8 cellular contexts compared by ENCODE assay signal in the genomic region with DNA sequence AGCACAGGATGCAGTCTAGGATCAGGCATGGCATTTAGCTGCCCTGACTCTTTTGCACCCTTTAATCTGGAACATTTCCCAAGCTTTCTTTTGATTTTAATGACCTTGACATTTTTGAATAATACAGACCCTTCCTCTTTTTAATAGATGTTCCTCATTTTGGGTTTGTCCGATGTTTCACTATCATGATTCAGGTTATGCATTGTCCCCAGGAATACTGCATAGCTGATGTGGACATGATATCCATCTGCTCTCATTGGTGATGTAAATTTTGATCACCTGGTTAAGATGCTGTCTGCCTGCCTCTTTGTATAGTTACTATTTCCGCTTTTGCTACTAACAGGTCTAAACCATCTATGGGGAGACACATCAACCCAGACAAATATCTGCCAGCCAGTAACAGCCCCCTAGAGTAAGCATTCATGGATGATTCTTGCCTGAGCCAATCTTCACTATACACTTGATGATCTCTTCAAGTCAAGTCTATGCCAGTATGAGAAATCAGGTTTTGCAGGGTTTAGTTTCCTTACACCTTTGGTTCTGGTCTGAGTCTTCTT. TPM values are rescaled to one million over a fixed set of nuclear protein-coding genes. Genes with fewer than 3 reads are reported as not detected.
DNase-seq lines count a peak whose midpoint lies in the region; ATAC-seq and TF ChIP-seq lines count a peak whose summit lies in the region.

No MANE protein-coding gene starts in this region.

- no peak for TF ChIP-seq EP300 in upper lobe of left lung (IDR thresholded peaks at IDR 0.05)

- H3K27me3 Mint-ChIP-seq in activated CD8-positive, alpha-beta memory T cell treated with anti-CD3 and anti-CD28 coated beads, Interleukin-2, amount 10 ng/mL, durations not matched to agents 7 days and 5 days: no peaks in the 10 kb centered on the region

- no peak for DNase-seq in activated CD8-positive, alpha-beta memory T cell treated with anti-CD3 and anti-CD28 coated beads, Interleukin-2, amount 10 ng/mL, durations not matched to agents 7 days and 5 days
- DNase-seq in activated CD8-positive, alpha-beta memory T cell treated with anti-CD3 and anti-CD28 coated beads for 24 hours: no peak
- DNase-seq in PC-3: no peak
- DNase-seq in upper lobe of left lung: no peak
- DNase-seq in dedifferentiated amniotic fluid mesenchymal stem cell (ENCODE audit: extremely low spot score): no peak
- no peak for DNase-seq in left colon

- H3K4me1 ChIP-seq in PC-3 (ENCODE audit: insufficient read depth, low read length) (peaks cover 15% of the 10 kb centered on the region), upper lobe of left lung (peaks cover 5 to 18% (median 13%) of the 10 kb centered on the region in 4 donors)

- H3K27ac ChIP-seq in PC-3 (ENCODE audit: low read length): no peak overlapping the region
- peak overlapping the region; percentile 95 to 99 (median 96) for H3K27ac ChIP-seq in upper lobe of left lung

- H3K4me1 Mint-ChIP-seq in activated CD8-positive, alpha-beta memory T cell treated with anti-CD3 and anti-CD28 coated beads, Interleukin-2, amount 10 ng/mL, durations not matched to agents 7 days and 5 days: peaks cover 33% of the 10 kb centered on the region

- H3K27me3 ChIP-seq in PC-3 (ENCODE audit: low read length) (no peaks in the 10 kb centered on the region), upper lobe of left lung (no peaks in the 10 kb centered on the region)

- no peaks in the 10 kb centered on the region for H3F3A ChIP-seq in PC-3 (ENCODE audit: low read length, unreplicated experiment)

- POLR2A ChIA-PET in PC-3 (lab: Charles Lee; ENCODE audit: unreplicated experiment): no interaction called here

- H3K4me2 ChIP-seq in PC-3 (ENCODE audit: low read length): peak overlapping the region; percentile 98

- TF ChIP-seq CTCF in PC-3 (conservative IDR thresholded peaks at IDR 0.05; ENCODE audit: low read depth, low read length): no peak
- TF ChIP-seq CTCF in upper lobe of left lung (IDR thresholded peaks at IDR 0.05): no peak

- ATAC-seq in activated CD8-positive, alpha-beta memory T cell treated with anti-CD3 and anti-CD28 coated beads, Interleukin-2, amount 10 ng/mL, durations not matched to agents 7 days and 5 days: peak; percentile 11
- ATAC-seq in HG02852 (IDR thresholded peaks at IDR 0.05; ENCODE audit: unreplicated experiment) (peak; percentile 31), PC-3 (no peak; the same call in 1 of the 2 replicates), upper lobe of left lung (ENCODE audit: low FRiP score in 2 of 2) (no peak), left colon (no peak)

- H3K9me3 Mint-ChIP-seq in activated CD8-positive, alpha-beta memory T cell treated with anti-CD3 and anti-CD28 coated beads, Interleukin-2, amount 10 ng/mL, durations not matched to agents 7 days and 5 days (ENCODE audit: low read depth): no peaks in the 10 kb centered on the region

- H3K36me3 Mint-ChIP-seq in activated CD8-positive, alpha-beta memory T cell treated with anti-CD3 and anti-CD28 coated beads, Interleukin-2, amount 10 ng/mL, durations not matched to agents 7 days and 5 days: no peaks in the 10 kb centered on the region

- H3K79me2 ChIP-seq in PC-3 (ENCODE audit: low read length): peaks cover 36% of the 10 kb centered on the region

- 54 to 55% methylated on average over 2 of the region's 2 CpGs for WGBS in upper lobe of left lung, 2 donors

- no peak overlapping the region for H3K9ac ChIP-seq in PC-3 (ENCODE audit: low read length)

- peak overlapping the region; percentile 77; the same call in 1 of the 2 replicates for H3K4me3 ChIP-seq in PC-3 (ENCODE audit: low read length)
- peak overlapping the region; percentile 58 for H3K4me3 ChIP-seq in iPS-11a (ENCODE audit: low read depth, low read length)
- peak overlapping the region in 2 of 4 donors; percentile 80 to 83 for H3K4me3 ChIP-seq in upper lobe of left lung

- H3K36me3 ChIP-seq in PC-3 (ENCODE audit: low read depth, low read length): no peaks in the 10 kb centered on the region
- no peaks in the 10 kb centered on the region for H3K36me3 ChIP-seq in upper lobe of left lung

- H4K20me1 ChIP-seq in PC-3 (ENCODE audit: low read length): peaks cover 9% of the 10 kb centered on the region; the same call in 1 of the 2 replicates

- H3K9me2 ChIP-seq in PC-3 (replicated peaks; ENCODE audit: low read length): no peaks in the 10 kb centered on the region

- peak overlapping the region; percentile 90 for H3K27ac Mint-ChIP-seq in activated CD8-positive, alpha-beta memory T cell treated with anti-CD3 and anti-CD28 coated beads, Interleukin-2, amount 10 ng/mL, durations not matched to agents 7 days and 5 days

- H2AFZ ChIP-seq in PC-3 (ENCODE audit: low read length): peak overlapping the region; percentile 100

- intact Hi-C loops in PC-3 (cut with micrococcal nuclease) (loop anchor here (2.0 to 5.0 kb wide), 2 partner anchors 50 to 85 kb away; a partner anchor contains a TSS), left colon (cut with DNase I, micrococcal nuclease) (loop anchor here in 1 of 2 donors (5.0 to 10.0 kb wide), 2 partner anchors 50 to 62 kb away; a partner anchor contains a TSS)

- BruUV-seq in PC-3 (replicated peaks; lab: Mats Ljungman, UMichigan): no TSS peak

- CTCF ChIA-PET in activated CD8-positive, alpha-beta memory T cell treated with anti-CD3 and anti-CD28 coated beads, Interleukin-2, amount 10 ng/mL, durations not matched to agents 7 days and 5 days (lab: Charles Lee): interaction anchor here (1.2 kb wide), 1 partner anchor 50 kb away, joined by 4 read pairs; a partner anchor contains a TSS
- CTCF ChIA-PET in PC-3 (lab: Charles Lee): no interaction called here

- H3K9me3 ChIP-seq in PC-3 (ENCODE audit: low read length) (no peaks in the 10 kb centered on the region), upper lobe of left lung (no peaks in the 10 kb centered on the region)

- no peak for TF ChIP-seq POLR2A in upper lobe of left lung (IDR thresholded peaks at IDR 0.05)

- H3K4me3 Mint-ChIP-seq in activated CD8-positive, alpha-beta memory T cell treated with anti-CD3 and anti-CD28 coated beads, Interleukin-2, amount 10 ng/mL, durations not matched to agents 7 days and 5 days: peak overlapping the region; percentile 84

RNA-seq across cellular contexts. Expression of a gene that starts 50.6 kb away (rescaled TPM):
- 10 to 100 TPM in 1 of 2 experiments, 1 to 10 TPM in 1; 9.5 to 13.3 TPM for total RNA-seq in activated CD8-positive, alpha-beta memory T cell treated with anti-CD3 and anti-CD28 coated beads, Interleukin-2, amount 10 ng/mL, durations not matched to agents 7 days and 5 days
- 4.8 and 10.0 TPM in 2 replicates for total RNA-seq in PC-3 (2014; rRNA removed)
- total RNA-seq in upper lobe of left lung: 10 to 100 TPM in 5 of 6 donors, 1 to 10 TPM in 1; 9.4 to 76.5 (median 28.1) TPM
- total RNA-seq in left colon: 1 to 10 TPM; 5.3 to 5.7 TPM

Comparison
In these comparisons a context has a peak if more than half of its experiments do, and no peak if none do; other contexts are left out.
1. ATAC-seq: peak in activated CD8-positive, alpha-beta memory T cell treated with anti-CD3 and anti-CD28 coated beads, Interleukin-2, amount 10 ng/mL, durations not matched to agents 7 days and 5 days (single experiment) and HG02852 (single experiment); none in PC-3 (single experiment), upper lobe of left lung (0 of 2) and left colon (single experiment).